11 cellular contexts compared by ENCODE assay signal in the genomic region with DNA sequence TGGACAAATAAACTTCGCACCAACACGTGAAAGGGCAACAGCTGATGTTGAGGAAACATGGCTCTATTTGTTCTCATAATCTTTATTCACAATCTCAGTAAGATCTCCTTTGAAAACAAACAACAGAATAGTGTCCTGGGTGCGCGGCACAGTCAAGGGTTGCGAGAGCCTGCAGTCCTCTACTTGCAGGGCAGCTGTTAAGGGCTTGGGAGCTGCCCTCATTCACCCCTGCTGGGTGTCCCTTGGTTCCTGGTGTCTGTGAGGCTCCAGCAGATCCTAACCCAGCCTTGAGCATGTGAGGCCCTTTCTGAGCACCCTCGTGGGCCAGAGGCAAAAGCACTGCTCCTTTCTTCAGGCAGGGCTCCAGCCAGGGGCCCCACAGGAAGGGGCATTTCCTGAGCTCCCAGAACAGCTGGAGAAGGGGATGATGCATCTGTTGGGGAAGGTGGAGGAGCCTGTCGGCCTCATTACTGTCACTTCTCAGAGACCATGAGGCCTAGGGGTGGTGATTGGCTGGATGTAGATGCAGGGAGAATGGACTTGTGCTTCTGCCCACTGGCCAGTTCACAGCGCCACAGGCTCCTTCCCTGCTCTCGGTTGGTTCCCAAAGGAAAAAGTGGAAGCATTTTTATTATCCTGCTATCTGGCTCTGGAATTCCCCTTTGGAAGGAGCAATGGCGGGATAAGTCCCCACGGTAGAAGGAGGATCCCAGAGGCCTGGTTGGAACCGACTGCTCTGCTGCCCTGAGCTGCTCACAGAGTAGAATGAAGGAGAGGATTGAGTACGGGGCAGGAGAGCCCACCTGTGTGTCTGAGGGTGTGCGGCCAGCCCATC. TPM values are rescaled to one million over a fixed set of nuclear protein-coding genes. Genes with fewer than 3 reads are reported as not detected.
DNase-seq lines count a peak whose midpoint lies in the region; ATAC-seq and TF ChIP-seq lines count a peak whose summit lies in the region.
"Had no signal": no experiment of that assay in that cellular context is flagged by ENCODE, and none has a peak within 500 bp of the region (broad histone marks: within the 10 kb centered on the region; RNA-seq: fewer than 3 reads in every experiment).

No MANE protein-coding gene starts in this region.

- peaks cover 28% of the 10 kb centered on the region for H3K4me1 Mint-ChIP-seq in activated CD4-positive, alpha-beta memory T cell treated with anti-CD3 and anti-CD28 coated beads, Interleukin-2, amount 10 ng/mL, durations not matched to agents 7 days and 5 days
- H3K4me1 Mint-ChIP-seq in activated CD4-positive, alpha-beta memory T cell treated with anti-CD3 and anti-CD28 coated beads for 36 hours (ENCODE audit: low read depth): peaks cover 14% of the 10 kb centered on the region

- H3K4me3 ChIP-seq in esophagus muscularis mucosa (no peak overlapping the region), spleen (no peak overlapping the region)

- intact Hi-C loops in activated CD4-positive, alpha-beta memory T cell treated with anti-CD3 and anti-CD28 coated beads for 36 hours (cut with micrococcal nuclease): no loop called here
- intact Hi-C loops in esophagus muscularis mucosa (cut with DNase I) (no loop called here), spleen (cut with DNase I; ENCODE audit: low total_unique reads) (no loop called here)

- no peaks in the 10 kb centered on the region for H3K27me3 ChIP-seq in esophagus muscularis mucosa
- no peaks in the 10 kb centered on the region for H3K27me3 ChIP-seq in spleen (replicated peaks in 1 of 7)

- no peaks in the 10 kb centered on the region for H3K36me3 ChIP-seq in esophagus muscularis mucosa
- H3K36me3 ChIP-seq in spleen: no peaks in the 10 kb centered on the region

- 87% methylated on average over 13 of the region's 14 CpGs for WGBS in esophagus muscularis mucosa
- 75 to 87% (median 77%) methylated on average over 13 to 14 of the region's 14 CpGs for WGBS in spleen, 5 donors

- peak; percentile 13 for DNase-seq in activated CD4-positive, alpha-beta memory T cell treated with anti-CD3 and anti-CD28 coated beads, Interleukin-2, amount 10 ng/mL, durations not matched to agents 7 days and 5 days
- no peak for DNase-seq in activated CD4-positive, alpha-beta memory T cell treated with anti-CD3 and anti-CD28 coated beads for 36 hours
- DNase-seq in LHCN-M2 (ENCODE audit: low read depth): peak; percentile 44
- DNase-seq in esophagus muscularis mucosa (ENCODE audit: extremely low spot score): peak; percentile 88
- peak; percentile 47 for DNase-seq in spleen
- no peak for DNase-seq in amniotic stem cell (lab: John Stamatoyannopoulos, UW)
- DNase-seq in T-helper 9 cell: no peak
- DNase-seq: activated T-cell treated with anti-CD3 and anti-CD28 coated beads, Interleukin-2, amount 50 U/mL, for 72 hours; NCI-H526 had no signal

- H3K27me3 Mint-ChIP-seq in activated CD4-positive, alpha-beta memory T cell treated with anti-CD3 and anti-CD28 coated beads, Interleukin-2, amount 10 ng/mL, durations not matched to agents 7 days and 5 days: no peaks in the 10 kb centered on the region
- H3K27me3 Mint-ChIP-seq in activated CD4-positive, alpha-beta memory T cell treated with anti-CD3 and anti-CD28 coated beads for 36 hours: no peaks in the 10 kb centered on the region

- H3K4me1 ChIP-seq in esophagus muscularis mucosa: peaks cover 0 to 6% (median 0%) of the 10 kb centered on the region in 4 donors
- peaks cover 0 to 50% (median 10%) of the 10 kb centered on the region in 6 donors for H3K4me1 ChIP-seq in spleen

- POLR2A ChIA-PET in activated CD4-positive, alpha-beta memory T cell treated with anti-CD3 and anti-CD28 coated beads, Interleukin-2, amount 10 ng/mL, durations not matched to agents 7 days and 5 days (lab: Charles Lee): interaction anchor here (1.1 kb wide), 1 partner anchor 9 kb away, joined by 3 read pairs; no protein-coding TSS in a partner anchor
- POLR2A ChIA-PET in activated CD4-positive, alpha-beta memory T cell treated with anti-CD3 and anti-CD28 coated beads for 36 hours (lab: Charles Lee): no interaction called here

- H3K9me3 ChIP-seq in esophagus muscularis mucosa (no peaks in the 10 kb centered on the region), spleen (no peaks in the 10 kb centered on the region)

- TF ChIP-seq POLR2A in esophagus muscularis mucosa (IDR thresholded peaks at IDR 0.05; ENCODE audit: low read depth) (no peak), spleen (IDR thresholded peaks at IDR 0.05) (no peak)

- H3K27ac ChIP-seq in esophagus muscularis mucosa (replicated peaks in 1 of 4) (no peak overlapping the region), spleen (peak overlapping the region in 1 of 8 donors; percentile 3)
- H3K27ac ChIP-seq: KMS-11 had no signal

- H3K36me3 Mint-ChIP-seq in activated CD4-positive, alpha-beta memory T cell treated with anti-CD3 and anti-CD28 coated beads, Interleukin-2, amount 10 ng/mL, durations not matched to agents 7 days and 5 days (ENCODE audit: low read depth): no peaks in the 10 kb centered on the region
- no peaks in the 10 kb centered on the region for H3K36me3 Mint-ChIP-seq in activated CD4-positive, alpha-beta memory T cell treated with anti-CD3 and anti-CD28 coated beads for 36 hours

- no peak overlapping the region for H3K4me3 Mint-ChIP-seq in activated CD4-positive, alpha-beta memory T cell treated with anti-CD3 and anti-CD28 coated beads, Interleukin-2, amount 10 ng/mL, durations not matched to agents 7 days and 5 days
- H3K4me3 Mint-ChIP-seq in activated CD4-positive, alpha-beta memory T cell treated with anti-CD3 and anti-CD28 coated beads for 36 hours: no peak overlapping the region
- H3K4me3 Mint-ChIP-seq: activated T-cell treated with anti-CD3 and anti-CD28 coated beads, Interleukin-2, amount 50 U/mL, for 72 hours had no signal

- no peak for TF ChIP-seq CTCF in esophagus muscularis mucosa (IDR thresholded peaks at IDR 0.05)
- no peak for TF ChIP-seq CTCF in spleen (IDR thresholded peaks at IDR 0.05 in 8 of 11, conservative IDR thresholded peaks at IDR 0.05 in 3 of 11)

- CTCF ChIA-PET in activated CD4-positive, alpha-beta memory T cell treated with anti-CD3 and anti-CD28 coated beads, Interleukin-2, amount 10 ng/mL, durations not matched to agents 7 days and 5 days (lab: Charles Lee): no interaction called here
- CTCF ChIA-PET in activated CD4-positive, alpha-beta memory T cell treated with anti-CD3 and anti-CD28 coated beads for 36 hours (lab: Charles Lee): no interaction called here

- no peaks in the 10 kb centered on the region for H3K9me3 Mint-ChIP-seq in activated CD4-positive, alpha-beta memory T cell treated with anti-CD3 and anti-CD28 coated beads, Interleukin-2, amount 10 ng/mL, durations not matched to agents 7 days and 5 days
- no peaks in the 10 kb centered on the region for H3K9me3 Mint-ChIP-seq in activated CD4-positive, alpha-beta memory T cell treated with anti-CD3 and anti-CD28 coated beads for 36 hours
- H3K9me3 Mint-ChIP-seq: activated T-cell treated with anti-CD3 and anti-CD28 coated beads, Interleukin-2, amount 50 U/mL, for 72 hours had no signal

- no peak for TF ChIP-seq EP300 in esophagus muscularis mucosa (IDR thresholded peaks at IDR 0.05)

- ATAC-seq in HG02571 (IDR thresholded peaks at IDR 0.05; ENCODE audit: unreplicated experiment): no peak
- ATAC-seq: activated T-cell treated with anti-CD3 and anti-CD28 coated beads, Interleukin-2, amount 50 U/mL, for 72 hours had no signal

- H3K27ac Mint-ChIP-seq in activated CD4-positive, alpha-beta memory T cell treated with anti-CD3 and anti-CD28 coated beads, Interleukin-2, amount 10 ng/mL, durations not matched to agents 7 days and 5 days: no peak overlapping the region
- H3K27ac Mint-ChIP-seq in activated CD4-positive, alpha-beta memory T cell treated with anti-CD3 and anti-CD28 coated beads for 36 hours: no peak overlapping the region
- H3K27ac Mint-ChIP-seq: activated T-cell treated with anti-CD3 and anti-CD28 coated beads, Interleukin-2, amount 50 U/mL, for 72 hours had no signal

RNA-seq across cellular contexts. Expression of a gene that starts 51.9 kb away (rescaled TPM):
- 100 to 1,000 TPM; 199 TPM for total RNA-seq in activated CD4-positive, alpha-beta memory T cell treated with anti-CD3 and anti-CD28 coated beads, Interleukin-2, amount 10 ng/mL, durations not matched to agents 7 days and 5 days
- total RNA-seq in activated CD4-positive, alpha-beta memory T cell treated with anti-CD3 and anti-CD28 coated beads for 36 hours: 100 to 1,000 TPM; 134 to 145 TPM
- total RNA-seq in LHCN-M2 (2014; rRNA removed): 14.8 and 19.3 TPM in 2 replicates
- 16.9 TPM for polyA plus RNA-seq in LHCN-M2 (2012)
- 100 to 1,000 TPM in 1 of 4 donors, 10 to 100 TPM in 3; 57.3 to 109 (median 74.2) TPM for total RNA-seq in esophagus muscularis mucosa
- total RNA-seq in spleen: 100 to 1,000 TPM in 1 of 7 donors, 10 to 100 TPM in 6; 71.6 to 111 (median 85.8) TPM
- 10 to 100 TPM; 21.8 to 43.3 (median 43.1) TPM for polyA plus RNA-seq in spleen

Comparison
In these comparisons a context has a peak if more than half of its experiments do, and no peak if none do; other contexts are left out.
1. DNase-seq: peak in activated CD4-positive, alpha-beta memory T cell treated with anti-CD3 and anti-CD28 coated beads, Interleukin-2, amount 10 ng/mL, durations not matched to agents 7 days and 5 days (single experiment), LHCN-M2 (single experiment), esophagus muscularis mucosa (single experiment) and spleen (single experiment); none in activated CD4-positive, alpha-beta memory T cell treated with anti-CD3 and anti-CD28 coated beads for 36 hours (single experiment), amniotic stem cell (single experiment) and T-helper 9 cell (single experiment).